In genomic region chr12:67270622-67271021, GRCh38 we compare ENCODE assay signal across 8 cellular contexts. TPM values are rescaled to one million over a fixed set of nuclear protein-coding genes. Genes with fewer than 3 reads are reported as not detected.
DNase-seq lines count a peak whose midpoint lies in the region; ATAC-seq lines count a peak whose summit lies in the region.

No MANE protein-coding gene starts in this region.

- H3K4me1 ChIP-seq in iPS-20b (ENCODE audit: insufficient read depth, low read length) (peaks cover 4% of the 10 kb centered on the region; the same call in 1 of the 2 replicates), stomach smooth muscle (ENCODE audit: control insufficient read depth, insufficient read depth, low read length) (peaks cover 18% of the 10 kb centered on the region)

- no peaks in the 10 kb centered on the region for H3K9me3 Mint-ChIP-seq in T-helper 2 cell treated with Interferon-gamma antibody and Interleukin-4, amounts not matched to agents 5 μg/mL and 100 μg/mL, for 36 hours
- no peaks in the 10 kb centered on the region for H3K9me3 Mint-ChIP-seq in activated T-helper 2 cell treated with anti-CD3 and anti-CD28 coated beads, Interferon-gamma antibody, Interleukin-2, Interleukin-4, amounts not matched to agents 10 μg/mL and 5 μg/mL and 100 μg/mL, durations not matched to agents 14 hours and 24 hours and 36 hours

- no peaks in the 10 kb centered on the region for H3K27me3 Mint-ChIP-seq in T-helper 2 cell treated with Interferon-gamma antibody and Interleukin-4, amounts not matched to agents 5 μg/mL and 100 μg/mL, for 36 hours (ENCODE audit: low read depth)
- no peaks in the 10 kb centered on the region for H3K27me3 Mint-ChIP-seq in activated T-helper 2 cell treated with anti-CD3 and anti-CD28 coated beads, Interferon-gamma antibody, Interleukin-2, Interleukin-4, amounts not matched to agents 10 μg/mL and 5 μg/mL and 100 μg/mL, durations not matched to agents 14 hours and 24 hours and 36 hours (ENCODE audit: low read depth)

- no peaks in the 10 kb centered on the region for H3K9me3 ChIP-seq in iPS-20b (ENCODE audit: insufficient read depth, low read depth, low read length)
- H3K9me3 ChIP-seq in stomach smooth muscle (ENCODE audit: control insufficient read depth in 2 of 2, low read length in 2 of 2): no peaks in the 10 kb centered on the region

- H3K27ac ChIP-seq in iPS-20b (ENCODE audit: low read length) (peak overlapping the region; percentile 29), stomach smooth muscle (ENCODE audit: low read length) (peak overlapping the region; percentile 97)

- peak overlapping the region; percentile 81 for H3K9ac ChIP-seq in iPS-20b (ENCODE audit: low read depth, low read length)
- peak overlapping the region; percentile 96 for H3K9ac ChIP-seq in stomach smooth muscle (ENCODE audit: low read length in 2 of 2)

- peaks cover 7% of the 10 kb centered on the region; the same call in 1 of the 2 replicates for H3K36me3 ChIP-seq in iPS-20b (ENCODE audit: insufficient read depth, low read depth, low read length)
- H3K36me3 ChIP-seq in stomach smooth muscle (ENCODE audit: control insufficient read depth in 2 of 2, insufficient read depth in 2 of 2, low read length in 2 of 2): no peaks in the 10 kb centered on the region

- no peak for DNase-seq in T-helper 2 cell treated with Interferon-gamma antibody and Interleukin-4, amounts not matched to agents 5 μg/mL and 100 μg/mL, for 36 hours (ENCODE audit: low spot score)
- no peak for DNase-seq in T-helper 2 cell
- no peak for DNase-seq in activated T-helper 2 cell treated with anti-CD3 and anti-CD28 coated beads, Interferon-gamma antibody, Interleukin-2, Interleukin-4, amounts not matched to agents 10 μg/mL and 5 μg/mL and 100 μg/mL, durations not matched to agents 14 hours and 24 hours and 36 hours (ENCODE audit: low spot score)
- DNase-seq in HPDE6-E6E7 (ENCODE audit: extremely low spot score): no peak
- DNase-seq in stimulated activated CD4-positive, alpha-beta T cell treated with anti-CD3 and anti-CD28 coated beads, Interleukin-4, amount 100 ng/mL, for 4 hours: no peak

- H3K27ac Mint-ChIP-seq in T-helper 2 cell treated with Interferon-gamma antibody and Interleukin-4, amounts not matched to agents 5 μg/mL and 100 μg/mL, for 36 hours: peak overlapping the region; percentile 99
- H3K27ac Mint-ChIP-seq in activated T-helper 2 cell treated with anti-CD3 and anti-CD28 coated beads, Interferon-gamma antibody, Interleukin-2, Interleukin-4, amounts not matched to agents 10 μg/mL and 5 μg/mL and 100 μg/mL, durations not matched to agents 14 hours and 24 hours and 36 hours: peak overlapping the region; percentile 99

- peak overlapping the region; percentile 87 for H3K4me3 ChIP-seq in iPS-20b (ENCODE audit: low read length)
- H3K4me3 ChIP-seq in stomach smooth muscle (ENCODE audit: low read length in 2 of 2): peak overlapping the region; percentile 75 to 94

- peak overlapping the region; percentile 94 for H3K4me3 Mint-ChIP-seq in T-helper 2 cell treated with Interferon-gamma antibody and Interleukin-4, amounts not matched to agents 5 μg/mL and 100 μg/mL, for 36 hours
- peak overlapping the region; percentile 89 for H3K4me3 Mint-ChIP-seq in activated T-helper 2 cell treated with anti-CD3 and anti-CD28 coated beads, Interferon-gamma antibody, Interleukin-2, Interleukin-4, amounts not matched to agents 10 μg/mL and 5 μg/mL and 100 μg/mL, durations not matched to agents 14 hours and 24 hours and 36 hours (ENCODE audit: low read depth)

- H3K27me3 ChIP-seq in iPS-20b (ENCODE audit: insufficient read depth, low read length) (no peaks in the 10 kb centered on the region), stomach smooth muscle (ENCODE audit: control insufficient read depth in 1 of 2, insufficient read depth in 2 of 2, low read length in 2 of 2) (no peaks in the 10 kb centered on the region)

- H3K36me3 Mint-ChIP-seq in T-helper 2 cell treated with Interferon-gamma antibody and Interleukin-4, amounts not matched to agents 5 μg/mL and 100 μg/mL, for 36 hours (ENCODE audit: low read depth): peaks cover 23% of the 10 kb centered on the region
- peaks cover 31% of the 10 kb centered on the region for H3K36me3 Mint-ChIP-seq in activated T-helper 2 cell treated with anti-CD3 and anti-CD28 coated beads, Interferon-gamma antibody, Interleukin-2, Interleukin-4, amounts not matched to agents 10 μg/mL and 5 μg/mL and 100 μg/mL, durations not matched to agents 14 hours and 24 hours and 36 hours (ENCODE audit: low read depth)

- H3K4me1 Mint-ChIP-seq in T-helper 2 cell treated with Interferon-gamma antibody and Interleukin-4, amounts not matched to agents 5 μg/mL and 100 μg/mL, for 36 hours (ENCODE audit: low read depth): peaks cover 43% of the 10 kb centered on the region
- peaks cover 45% of the 10 kb centered on the region for H3K4me1 Mint-ChIP-seq in activated T-helper 2 cell treated with anti-CD3 and anti-CD28 coated beads, Interferon-gamma antibody, Interleukin-2, Interleukin-4, amounts not matched to agents 10 μg/mL and 5 μg/mL and 100 μg/mL, durations not matched to agents 14 hours and 24 hours and 36 hours (ENCODE audit: low read depth)

- intact Hi-C loops in activated T-helper 2 cell treated with anti-CD3 and anti-CD28 coated beads, Interferon-gamma antibody, Interleukin-2, Interleukin-4, amounts not matched to agents 10 μg/mL and 5 μg/mL and 100 μg/mL, durations not matched to agents 14 hours and 24 hours and 36 hours (cut with micrococcal nuclease): loop anchor here (10.0 kb wide), 1 partner anchor 174 kb away; no protein-coding TSS in a partner anchor

- ATAC-seq in HG03432 (IDR thresholded peaks at IDR 0.05; ENCODE audit: unreplicated experiment): no peak

RNA-seq across cellular contexts. Expression of gene CAND1, which starts 1.5 kb away (rescaled TPM):
- total RNA-seq in activated T-helper 2 cell treated with anti-CD3 and anti-CD28 coated beads, Interferon-gamma antibody, Interleukin-2, Interleukin-4, amounts not matched to agents 10 μg/mL and 5 μg/mL and 100 μg/mL, durations not matched to agents 14 hours and 24 hours and 36 hours: 197 and 198 TPM in 2 replicates
